16 cellular contexts compared by ENCODE assay signal in the genomic region with DNA sequence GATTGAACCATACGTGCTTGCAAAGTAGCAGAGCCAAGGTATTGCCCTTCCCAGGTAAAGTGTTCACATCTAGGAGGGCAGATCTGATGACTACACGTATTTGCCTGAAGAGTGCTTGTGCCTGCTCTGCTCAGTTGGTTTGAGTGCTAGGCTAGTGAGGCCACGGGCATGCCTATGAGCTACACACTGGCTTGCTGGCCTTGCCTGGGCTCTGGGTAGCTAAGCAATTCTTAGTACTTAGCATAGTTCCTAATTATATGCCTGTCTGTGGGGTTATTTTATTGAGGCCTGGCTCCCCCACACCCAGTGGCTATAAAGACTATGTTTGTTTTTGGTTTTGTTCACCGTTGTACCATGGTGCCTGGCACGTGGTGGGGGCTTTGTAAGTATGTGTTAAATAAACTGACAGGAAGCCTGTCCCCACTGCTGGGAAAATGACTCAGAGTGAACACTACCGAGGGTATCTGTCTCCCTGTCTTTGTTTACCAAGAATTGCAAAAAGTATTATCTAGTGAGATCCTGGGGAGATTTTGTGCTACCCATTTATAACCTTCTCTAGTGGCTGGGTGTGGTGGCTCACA.
"Had no signal": no experiment of that assay in that cellular context is flagged by ENCODE, and none has a peak within 500 bp of the region (broad histone marks: within the 10 kb centered on the region; RNA-seq: fewer than 3 reads in every experiment).

No MANE protein-coding gene starts in this region.

- ATAC-seq: activated CD8-positive, alpha-beta memory T cell treated with anti-CD3 and anti-CD28 coated beads, Interleukin-2, amount 10 ng/mL, durations not matched to agents 7 days and 5 days; activated naive CD8-positive, alpha-beta T cell treated with anti-CD3 and anti-CD28 coated beads, Interleukin-2, amount 50 U/mL, for 24 hours; left colon; naive thymus-derived CD8-positive, alpha-beta T cell; right cardiac atrium; stimulated activated memory B cell treated with anti-CD40 and anti-IgM and Interleukin-4, amounts not matched to agents 10 μg/mL and 1 μg/mL and 100 μg/mL, for 72 hours had no signal

- H3K9me3 Mint-ChIP-seq: activated naive CD8-positive, alpha-beta T cell treated with anti-CD3 and anti-CD28 coated beads, Interleukin-2, amount 50 U/mL, for 24 hours; activated T-cell treated with anti-CD3 and anti-CD28 coated beads, Interleukin-2, amount 50 U/mL, for 4 hours; naive thymus-derived CD8-positive, alpha-beta T cell; stimulated activated memory B cell treated with anti-CD40 and anti-IgM and Interleukin-4, amounts not matched to agents 10 μg/mL and 1 μg/mL and 100 μg/mL, for 72 hours had no signal

- FAIRE-seq: astrocyte, TTC549 had no signal

- H3K27ac Mint-ChIP-seq: activated CD8-positive, alpha-beta memory T cell treated with anti-CD3 and anti-CD28 coated beads, Interleukin-2, amount 10 ng/mL, durations not matched to agents 7 days and 5 days; activated naive CD8-positive, alpha-beta T cell treated with anti-CD3 and anti-CD28 coated beads, Interleukin-2, amount 50 U/mL, for 24 hours; naive thymus-derived CD8-positive, alpha-beta T cell; progenitor cell of endocrine pancreas; stimulated activated memory B cell treated with anti-CD40 and anti-IgM and Interleukin-4, amounts not matched to agents 10 μg/mL and 1 μg/mL and 100 μg/mL, for 72 hours had no signal

- DNase-seq: activated CD4-positive, CD25-positive, alpha-beta regulatory T cell; activated CD8-positive, alpha-beta memory T cell treated with anti-CD3 and anti-CD28 coated beads, Interleukin-2, amount 10 ng/mL, durations not matched to agents 7 days and 5 days; activated naive CD8-positive, alpha-beta T cell treated with anti-CD3 and anti-CD28 coated beads, Interleukin-2, amount 50 U/mL, for 24 hours; activated T-cell treated with anti-CD3 and anti-CD28 coated beads, Interleukin-2, amount 50 U/mL, for 4 hours; caudate nucleus; cortex of kidney; effector memory CD4-positive, alpha-beta T cell; left colon; mammary epithelial cell; naive thymus-derived CD8-positive, alpha-beta T cell; right cardiac atrium; T-helper 2 cell had no signal

- H3K4me3 Mint-ChIP-seq: activated CD8-positive, alpha-beta memory T cell treated with anti-CD3 and anti-CD28 coated beads, Interleukin-2, amount 10 ng/mL, durations not matched to agents 7 days and 5 days; activated naive CD8-positive, alpha-beta T cell treated with anti-CD3 and anti-CD28 coated beads, Interleukin-2, amount 50 U/mL, for 24 hours; activated T-cell treated with anti-CD3 and anti-CD28 coated beads, Interleukin-2, amount 50 U/mL, for 4 hours; naive thymus-derived CD8-positive, alpha-beta T cell; stimulated activated memory B cell treated with anti-CD40 and anti-IgM and Interleukin-4, amounts not matched to agents 10 μg/mL and 1 μg/mL and 100 μg/mL, for 72 hours had no signal

- H3K27me3 Mint-ChIP-seq: activated naive CD8-positive, alpha-beta T cell treated with anti-CD3 and anti-CD28 coated beads, Interleukin-2, amount 50 U/mL, for 24 hours; naive thymus-derived CD8-positive, alpha-beta T cell; stimulated activated memory B cell treated with anti-CD40 and anti-IgM and Interleukin-4, amounts not matched to agents 10 μg/mL and 1 μg/mL and 100 μg/mL, for 72 hours had no signal

- H3K36me3 Mint-ChIP-seq: activated CD8-positive, alpha-beta memory T cell treated with anti-CD3 and anti-CD28 coated beads, Interleukin-2, amount 10 ng/mL, durations not matched to agents 7 days and 5 days; naive thymus-derived CD8-positive, alpha-beta T cell had no signal
